ENCODE assay signal across 9 cellular contexts in the genomic region with DNA sequence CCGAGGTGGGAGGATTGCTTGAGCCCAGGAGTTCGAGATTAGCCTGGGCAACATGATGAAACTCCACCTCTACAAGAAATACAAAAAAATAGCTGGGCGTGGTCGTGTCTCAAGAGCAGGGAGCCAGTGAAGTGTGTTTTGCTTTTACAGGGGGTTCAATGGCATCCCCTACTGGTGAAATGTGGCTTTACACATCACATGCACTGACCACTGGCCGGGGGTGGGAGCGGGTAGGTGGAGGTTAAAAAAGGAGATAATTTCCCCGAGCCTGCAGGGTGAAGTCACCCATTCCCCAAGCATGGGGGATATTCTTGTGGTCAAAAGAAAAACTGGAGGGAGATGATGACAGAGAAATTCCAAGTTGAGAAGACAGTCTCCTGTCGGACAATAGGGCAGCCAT.
A peak's percentile ranks its signal among the peaks of the same experiment; 100 is the strongest.
DNase-seq lines count a peak whose midpoint lies in the region; ATAC-seq and TF ChIP-seq lines count a peak whose summit lies in the region.
"Had no signal": no experiment of that assay in that cellular context is flagged by ENCODE, and none has a peak within 500 bp of the region (broad histone marks: within the 10 kb centered on the region; RNA-seq: fewer than 3 reads in every experiment).

No MANE protein-coding gene starts in this region.

- no peak overlapping the region for H3K9ac ChIP-seq in liver (ENCODE audit: low read depth in 1 of 2, low read length in 2 of 2)

- peak; percentile 30 to 56 (median 33) for DNase-seq in NCI-H1417 (lab: John Stamatoyannopoulos, UW)
- no peak for DNase-seq in NCI-H1417 treated with DMSO at 0.1 percent for 48 hours (lab: John Stamatoyannopoulos, UW)
- DNase-seq in NCI-H187 (lab: John Stamatoyannopoulos, UW), result no peak
- DNase-seq: activated T-cell treated with anti-CD3 and anti-CD28 coated beads for 4 hours had no signal

- peak; percentile 37; the same call in 1 of the 2 replicates for TF ChIP-seq CTCF in HEK293 (tag by site-specific recombination; IDR thresholded peaks at IDR 0.05)
- peak; percentile 59 for TF ChIP-seq CTCF in WI38 (IDR thresholded peaks at IDR 0.05; ENCODE audit: low read depth, low read length)
- TF ChIP-seq CTCF in liver (IDR thresholded peaks at IDR 0.05; ENCODE audit: low read depth, low read length, missing input control), result peak; percentile 27

- H3K9me3 ChIP-seq in HEK293 (ENCODE audit: control insufficient read depth, insufficient read depth, low read depth, low read length) (no peaks in the 10 kb centered on the region; the same call in 1 of the 2 replicates), liver (ENCODE audit: control insufficient read depth in 4 of 4, low read length in 3 of 4) (peaks cover 0 to 5% (median 0%) of the 10 kb centered on the region in 4 donors)

- H3K4me1 ChIP-seq in HEK293 (ENCODE audit: control insufficient read depth, insufficient read depth, low read length) (no peaks in the 10 kb centered on the region), liver (ENCODE audit: control insufficient read depth in 4 of 4, insufficient read depth in 4 of 4, low read length in 3 of 4) (no peaks in the 10 kb centered on the region)

- H3K36me3 ChIP-seq in HEK293 (ENCODE audit: control insufficient read depth in 2 of 2, insufficient read depth in 1 of 2, low read length in 2 of 2) (peaks cover 0 to 13% of the 10 kb centered on the region in 2 experiments; a peak in 1 of 3 replicates), liver (ENCODE audit: control insufficient read depth in 4 of 4, insufficient read depth in 3 of 4, low read depth in 1 of 4, low read length in 3 of 4) (no peaks in the 10 kb centered on the region)

- H3K27ac ChIP-seq in HEK293 (ENCODE audit: extremely low read depth, low read depth, low read length) (no peak overlapping the region), liver (ENCODE audit: low read depth in 1 of 2, low read length in 2 of 2) (no peak overlapping the region)

- peak in 1 of 2 donors; percentile 20 for TF ChIP-seq RAD21 in liver (IDR thresholded peaks at IDR 0.05)

- no peak overlapping the region for H3K4me3 ChIP-seq in HEK293 (ENCODE audit: low read depth, low read length)
- no peak overlapping the region for H3K4me3 ChIP-seq in WI38 (ENCODE audit: low read depth, low read length)
- H3K4me3 ChIP-seq in liver (ENCODE audit: low read depth in 1 of 3, low read length in 3 of 3), result no peak overlapping the region

- ATAC-seq in GM21367 (IDR thresholded peaks at IDR 0.05; ENCODE audit: unreplicated experiment) (no peak), GM18858 (IDR thresholded peaks at IDR 0.05; ENCODE audit: unreplicated experiment) (no peak)

- no peaks in the 10 kb centered on the region for H3K27me3 ChIP-seq in liver (ENCODE audit: control insufficient read depth in 4 of 4, insufficient read depth in 4 of 4, low read length in 3 of 4)

- CTCF ChIA-PET in HEK293 (lab: Yijun Ruan, JAX), result interaction anchor here (0.5 to 7.0 kb wide), 11 partner anchors 9 to 754 kb away, joined by 3 to 61 read pairs (median 4); no protein-coding TSS in a partner anchor

- POLR2A ChIA-PET in HEK293 (lab: Yijun Ruan, JAX), result no interaction called here

- WGBS in liver, result 67% methylated on average over 8 of the region's 8 CpGs

TF ChIP-seq in HEK293, 187 proteins besides CTCF, POLR2A, EP300 and RAD21:
- TF ChIP-seq ZBTB8A (tag by site-specific recombination; IDR thresholded peaks at IDR 0.05) (no peak), KLF9 (tag by site-specific recombination; IDR thresholded peaks at IDR 0.05; ENCODE audit: low read depth) (peak; percentile 45; the same call in 1 of the 2 replicates), ZNF654 (tag by site-specific recombination; IDR thresholded peaks at IDR 0.05; ENCODE audit: low read depth) (peak; percentile 53), ZFHX2 (tag by site-specific recombination; conservative IDR thresholded peaks at IDR 0.05) (peak; percentile 61), EGR2 (tag by site-specific recombination; IDR thresholded peaks at IDR 0.05; ENCODE audit: low read depth) (peak; percentile 64)
- TF ChIP-seq, protein P1, sequence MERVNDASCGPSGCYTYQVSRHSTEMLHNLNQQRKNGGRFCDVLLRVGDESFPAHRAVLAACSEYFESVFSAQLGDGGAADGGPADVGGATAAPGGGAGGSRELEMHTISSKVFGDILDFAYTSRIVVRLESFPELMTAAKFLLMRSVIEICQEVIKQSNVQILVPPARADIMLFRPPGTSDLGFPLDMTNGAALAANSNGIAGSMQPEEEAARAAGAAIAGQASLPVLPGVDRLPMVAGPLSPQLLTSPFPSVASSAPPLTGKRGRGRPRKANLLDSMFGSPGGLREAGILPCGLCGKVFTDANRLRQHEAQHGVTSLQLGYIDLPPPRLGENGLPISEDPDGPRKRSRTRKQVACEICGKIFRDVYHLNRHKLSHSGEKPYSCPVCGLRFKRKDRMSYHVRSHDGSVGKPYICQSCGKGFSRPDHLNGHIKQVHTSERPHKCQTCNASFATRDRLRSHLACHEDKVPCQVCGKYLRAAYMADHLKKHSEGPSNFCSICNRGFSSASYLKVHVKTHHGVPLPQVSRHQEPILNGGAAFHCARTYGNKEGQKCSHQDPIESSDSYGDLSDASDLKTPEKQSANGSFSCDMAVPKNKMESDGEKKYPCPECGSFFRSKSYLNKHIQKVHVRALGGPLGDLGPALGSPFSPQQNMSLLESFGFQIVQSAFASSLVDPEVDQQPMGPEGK (tag by site-specific recombination; IDR thresholded peaks at IDR 0.05), result no peak

TF ChIP-seq in liver, 16 proteins besides CTCF, POLR2A, EP300 and RAD21:
- TF ChIP-seq HNF4A (conservative IDR thresholded peaks at IDR 0.05) (no peak), HNF4G (IDR thresholded peaks at IDR 0.05) (no peak), FOXA2 (IDR thresholded peaks at IDR 0.05) (no peak), JUND (IDR thresholded peaks at IDR 0.05) (no peak), NR2F2 (IDR thresholded peaks at IDR 0.05) (no peak), RXRA (IDR thresholded peaks at IDR 0.05) (no peak), GABPA (IDR thresholded peaks at IDR 0.05 in 1 of 2, conservative IDR thresholded peaks at IDR 0.05 in 1 of 2) (no peak), TAF1 (conservative IDR thresholded peaks at IDR 0.05) (no peak), FOXA1 (IDR thresholded peaks at IDR 0.05) (no peak), EGR1 (IDR thresholded peaks at IDR 0.05; ENCODE audit: low read depth in 2 of 2) (no peak), YY1 (IDR thresholded peaks at IDR 0.05) (no peak), SP1 (IDR thresholded peaks at IDR 0.05) (no peak)
- TF ChIP-seq, protein P2, sequence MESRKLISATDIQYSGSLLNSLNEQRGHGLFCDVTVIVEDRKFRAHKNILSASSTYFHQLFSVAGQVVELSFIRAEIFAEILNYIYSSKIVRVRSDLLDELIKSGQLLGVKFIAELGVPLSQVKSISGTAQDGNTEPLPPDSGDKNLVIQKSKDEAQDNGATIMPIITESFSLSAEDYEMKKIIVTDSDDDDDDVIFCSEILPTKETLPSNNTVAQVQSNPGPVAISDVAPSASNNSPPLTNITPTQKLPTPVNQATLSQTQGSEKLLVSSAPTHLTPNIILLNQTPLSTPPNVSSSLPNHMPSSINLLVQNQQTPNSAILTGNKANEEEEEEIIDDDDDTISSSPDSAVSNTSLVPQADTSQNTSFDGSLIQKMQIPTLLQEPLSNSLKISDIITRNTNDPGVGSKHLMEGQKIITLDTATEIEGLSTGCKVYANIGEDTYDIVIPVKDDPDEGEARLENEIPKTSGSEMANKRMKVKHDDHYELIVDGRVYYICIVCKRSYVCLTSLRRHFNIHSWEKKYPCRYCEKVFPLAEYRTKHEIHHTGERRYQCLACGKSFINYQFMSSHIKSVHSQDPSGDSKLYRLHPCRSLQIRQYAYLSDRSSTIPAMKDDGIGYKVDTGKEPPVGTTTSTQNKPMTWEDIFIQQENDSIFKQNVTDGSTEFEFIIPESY (IDR thresholded peaks at IDR 0.05), result no peak
- TF ChIP-seq, protein P3, sequence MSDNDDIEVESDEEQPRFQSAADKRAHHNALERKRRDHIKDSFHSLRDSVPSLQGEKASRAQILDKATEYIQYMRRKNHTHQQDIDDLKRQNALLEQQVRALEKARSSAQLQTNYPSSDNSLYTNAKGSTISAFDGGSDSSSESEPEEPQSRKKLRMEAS (IDR thresholded peaks at IDR 0.05), result no peak
- TF ChIP-seq, protein P4, sequence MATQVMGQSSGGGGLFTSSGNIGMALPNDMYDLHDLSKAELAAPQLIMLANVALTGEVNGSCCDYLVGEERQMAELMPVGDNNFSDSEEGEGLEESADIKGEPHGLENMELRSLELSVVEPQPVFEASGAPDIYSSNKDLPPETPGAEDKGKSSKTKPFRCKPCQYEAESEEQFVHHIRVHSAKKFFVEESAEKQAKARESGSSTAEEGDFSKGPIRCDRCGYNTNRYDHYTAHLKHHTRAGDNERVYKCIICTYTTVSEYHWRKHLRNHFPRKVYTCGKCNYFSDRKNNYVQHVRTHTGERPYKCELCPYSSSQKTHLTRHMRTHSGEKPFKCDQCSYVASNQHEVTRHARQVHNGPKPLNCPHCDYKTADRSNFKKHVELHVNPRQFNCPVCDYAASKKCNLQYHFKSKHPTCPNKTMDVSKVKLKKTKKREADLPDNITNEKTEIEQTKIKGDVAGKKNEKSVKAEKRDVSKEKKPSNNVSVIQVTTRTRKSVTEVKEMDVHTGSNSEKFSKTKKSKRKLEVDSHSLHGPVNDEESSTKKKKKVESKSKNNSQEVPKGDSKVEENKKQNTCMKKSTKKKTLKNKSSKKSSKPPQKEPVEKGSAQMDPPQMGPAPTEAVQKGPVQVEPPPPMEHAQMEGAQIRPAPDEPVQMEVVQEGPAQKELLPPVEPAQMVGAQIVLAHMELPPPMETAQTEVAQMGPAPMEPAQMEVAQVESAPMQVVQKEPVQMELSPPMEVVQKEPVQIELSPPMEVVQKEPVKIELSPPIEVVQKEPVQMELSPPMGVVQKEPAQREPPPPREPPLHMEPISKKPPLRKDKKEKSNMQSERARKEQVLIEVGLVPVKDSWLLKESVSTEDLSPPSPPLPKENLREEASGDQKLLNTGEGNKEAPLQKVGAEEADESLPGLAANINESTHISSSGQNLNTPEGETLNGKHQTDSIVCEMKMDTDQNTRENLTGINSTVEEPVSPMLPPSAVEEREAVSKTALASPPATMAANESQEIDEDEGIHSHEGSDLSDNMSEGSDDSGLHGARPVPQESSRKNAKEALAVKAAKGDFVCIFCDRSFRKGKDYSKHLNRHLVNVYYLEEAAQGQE (IDR thresholded peaks at IDR 0.05), result no peak
- TF ChIP-seq, protein P5, sequence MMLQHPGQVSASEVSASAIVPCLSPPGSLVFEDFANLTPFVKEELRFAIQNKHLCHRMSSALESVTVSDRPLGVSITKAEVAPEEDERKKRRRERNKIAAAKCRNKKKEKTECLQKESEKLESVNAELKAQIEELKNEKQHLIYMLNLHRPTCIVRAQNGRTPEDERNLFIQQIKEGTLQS (IDR thresholded peaks at IDR 0.05), result no peak

Comparison
In these comparisons a context has a peak if more than half of its experiments do, and no peak if none do; other contexts are left out.
1. DNase-seq: peak in NCI-H1417 (3 of 3); none in NCI-H1417 treated with DMSO at 0.1 percent for 48 hours (single experiment) and NCI-H187 (0 of 2).
2. Peak in every context shown above with its lines, with median percentiles within 50 percentile points of each other: CTCF ChIP-seq.